ENCODE assay signal across 8 cellular contexts in the genomic region with DNA sequence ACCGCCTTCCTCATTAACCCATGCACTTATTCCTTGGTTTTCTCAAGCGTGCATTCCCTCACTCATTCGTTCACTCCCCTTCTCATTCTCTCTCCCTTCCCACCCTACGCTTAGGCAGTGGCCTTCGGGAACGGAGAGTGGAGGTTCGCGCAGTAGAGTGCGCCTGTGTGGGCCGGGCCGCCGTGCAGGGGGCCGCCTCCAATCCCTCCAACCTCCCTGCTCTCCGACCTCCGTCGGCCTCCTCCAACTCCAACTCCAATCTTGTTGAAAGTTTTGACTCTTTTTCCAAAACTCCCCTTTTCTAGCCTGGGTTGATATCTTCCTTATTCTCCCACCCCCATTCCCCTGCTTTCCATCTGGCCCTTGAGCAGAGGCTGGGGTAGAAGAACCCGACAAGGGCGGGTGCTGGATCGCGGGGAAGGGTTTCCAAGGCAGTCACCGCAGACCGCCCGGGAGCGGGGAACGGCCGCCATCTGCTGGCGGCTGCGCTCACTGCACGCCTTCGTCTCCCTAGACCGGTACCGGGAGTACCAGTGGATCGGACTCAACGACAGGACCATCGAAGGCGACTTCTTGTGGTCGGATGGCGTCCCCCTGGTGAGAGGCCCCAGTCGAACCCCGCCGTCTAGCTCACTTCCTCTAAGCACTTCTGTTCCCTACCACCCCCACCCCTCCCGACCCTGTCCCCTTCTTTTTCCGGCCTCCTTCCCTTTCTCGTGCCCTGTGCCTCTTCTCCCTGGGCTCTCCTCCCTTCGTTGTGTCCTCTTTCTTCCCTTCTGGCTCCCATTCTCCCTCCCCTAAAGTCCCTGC. TPM values are rescaled to one million over a fixed set of nuclear protein-coding genes. Genes with fewer than 3 reads are reported as not detected.
DNase-seq lines count a peak whose midpoint lies in the region; ATAC-seq and TF ChIP-seq lines count a peak whose summit lies in the region.

No MANE protein-coding gene starts in this region.

- DNase-seq in CD14-positive monocyte (ENCODE audit: low spot score) = peak; percentile 58
- peak in 1 of 2 experiments; percentile 28 for DNase-seq in HL-60 (ENCODE audit: low read depth in 1 of 2, low spot score in 1 of 2)
- DNase-seq in Peyer's patch = peak; percentile 63 to 89 (median 86)
- DNase-seq in activated T-helper 9 cell treated with anti-CD3 and anti-CD28 coated beads, Interleukin-2, amount 50 U/mL, for 16 hours (ENCODE audit: low read depth) = peak; percentile 67
- no peak for DNase-seq in foreskin keratinocyte
- peak; percentile 71 for DNase-seq in neural crest cell (ENCODE audit: low read depth, low spot score)
- DNase-seq in stimulated activated naive CD8-positive, alpha-beta T cell treated with anti-CD3 and anti-CD28 coated beads, Interleukin-15, amount 100 ng/mL, for 72 hours = peak; percentile 68 to 69

- H3K4me3 ChIP-seq in HL-60 (replicated peaks; ENCODE audit: insufficient read depth, low read length) = no peak overlapping the region
- H3K4me3 ChIP-seq in Peyer's patch = peak overlapping the region; percentile 0 to 39 (median 32)

- TF ChIP-seq CTCF in CD14-positive monocyte (IDR thresholded peaks at IDR 0.05) (peak; percentile 89), HL-60 (IDR thresholded peaks at IDR 0.05; ENCODE audit: insufficient read depth, low read length) (peak; percentile 92), Peyer's patch (IDR thresholded peaks at IDR 0.05) (peak; percentile 87 to 96 (median 92)), foreskin keratinocyte (conservative IDR thresholded peaks at IDR 0.05) (peak; percentile 92), neural crest cell (conservative IDR thresholded peaks at IDR 0.05) (peak; percentile 99)

- intact Hi-C loops in CD14-positive monocyte (cut with micrococcal nuclease) = loop anchor here in 1 of 2 donors (2.0 kb wide), 1 partner anchor 31 kb away; no protein-coding TSS in a partner anchor

- H3K9me3 ChIP-seq in Peyer's patch = no peaks in the 10 kb centered on the region

- H3K27ac Mint-ChIP-seq in CD14-positive monocyte (peak overlapping the region in 2 of 7 donors; percentile 33 to 36), neural crest cell (ENCODE audit: unreplicated experiment) (no peak overlapping the region)
- peak overlapping the region in 1 of 2 donors; percentile 8 for H3K27ac Mint-ChIP-seq in stimulated activated naive CD8-positive, alpha-beta T cell treated with anti-CD3 and anti-CD28 coated beads, Interleukin-15, amount 100 ng/mL, for 72 hours

- H3K4me1 ChIP-seq in Peyer's patch (peaks cover 14 to 57% (median 25%) of the 10 kb centered on the region in 4 donors), foreskin keratinocyte (peaks cover 21% of the 10 kb centered on the region)

- peaks cover 3% of the 10 kb centered on the region for H3K27me3 ChIP-seq in HL-60 (ENCODE audit: insufficient read depth, poor library complexity, severe bottlenecking)
- no peaks in the 10 kb centered on the region for H3K27me3 ChIP-seq in Peyer's patch
- peaks cover 40% of the 10 kb centered on the region for H3K27me3 ChIP-seq in foreskin keratinocyte

- H3K36me3 Mint-ChIP-seq in CD14-positive monocyte = peaks cover 0 to 3% of the 10 kb centered on the region in 2 donors
- no peaks in the 10 kb centered on the region for H3K36me3 Mint-ChIP-seq in neural crest cell (ENCODE audit: low read depth)

- H3K4me3 Mint-ChIP-seq in CD14-positive monocyte (peak overlapping the region; percentile 59 to 88), neural crest cell (peak overlapping the region; percentile 61)
- H3K4me3 Mint-ChIP-seq in stimulated activated naive CD8-positive, alpha-beta T cell treated with anti-CD3 and anti-CD28 coated beads, Interleukin-15, amount 100 ng/mL, for 72 hours = peak overlapping the region; percentile 69 to 81

- H3K9me3 Mint-ChIP-seq in CD14-positive monocyte = peaks cover 0 to 18% (median 7%) of the 10 kb centered on the region in 7 donors
- no peaks in the 10 kb centered on the region for H3K9me3 Mint-ChIP-seq in neural crest cell
- no peaks in the 10 kb centered on the region for H3K9me3 Mint-ChIP-seq in stimulated activated naive CD8-positive, alpha-beta T cell treated with anti-CD3 and anti-CD28 coated beads, Interleukin-15, amount 100 ng/mL, for 72 hours

- no peaks in the 10 kb centered on the region for H3K36me3 ChIP-seq in Peyer's patch

- H3K27ac ChIP-seq in HL-60 (replicated peaks) = peak overlapping the region; percentile 32; the same call in 1 of the 2 replicates
- peak overlapping the region in 1 of 4 donors; percentile 1 for H3K27ac ChIP-seq in Peyer's patch
- no peak overlapping the region for H3K27ac ChIP-seq in foreskin keratinocyte

- H3K27me3 Mint-ChIP-seq in CD14-positive monocyte (ENCODE audit: low read depth in 3 of 3) = peaks cover 49 to 71% (median 64%) of the 10 kb centered on the region in 3 donors
- H3K27me3 Mint-ChIP-seq in neural crest cell (ENCODE audit: low read depth) = peaks cover 73% of the 10 kb centered on the region
- peaks cover 60% of the 10 kb centered on the region for H3K27me3 Mint-ChIP-seq in stimulated activated naive CD8-positive, alpha-beta T cell treated with anti-CD3 and anti-CD28 coated beads, Interleukin-15, amount 100 ng/mL, for 72 hours

- ATAC-seq in foreskin keratinocyte (peak; percentile 39), HG03469 (IDR thresholded peaks at IDR 0.05; ENCODE audit: unreplicated experiment) (no peak)
- peak; percentile 22 for ATAC-seq in stimulated activated naive CD8-positive, alpha-beta T cell treated with anti-CD3 and anti-CD28 coated beads, Interleukin-15, amount 100 ng/mL, for 72 hours

- no peak for TF ChIP-seq POLR2A in Peyer's patch (IDR thresholded peaks at IDR 0.05)

- H3K4me1 Mint-ChIP-seq in CD14-positive monocyte = peaks cover 49% of the 10 kb centered on the region
- peaks cover 47% of the 10 kb centered on the region for H3K4me1 Mint-ChIP-seq in neural crest cell
- peaks cover 58% of the 10 kb centered on the region for H3K4me1 Mint-ChIP-seq in stimulated activated naive CD8-positive, alpha-beta T cell treated with anti-CD3 and anti-CD28 coated beads, Interleukin-15, amount 100 ng/mL, for 72 hours

RNA-seq across cellular contexts. Expression of a gene that starts 15.4 kb away (rescaled TPM):
- not detected for polyA plus RNA-seq in CD14-positive monocyte
- 1 to 10 TPM in 1 of 4 donors, under 1 TPM in 1, not detected in 2; 0.28 to 1.3 TPM for total RNA-seq in Peyer's patch
- not detected in 2 replicates for total RNA-seq in foreskin keratinocyte
- polyA plus RNA-seq in foreskin keratinocyte = not detected in 2 replicates
- total RNA-seq in neural crest cell = 2.4 and 3.1 TPM in 2 replicates

RNA-seq across cellular contexts. Expression of a gene that starts 19.8 kb away (rescaled TPM):
- not detected for polyA plus RNA-seq in CD14-positive monocyte
- 10 to 100 TPM in 1 of 4 donors, 1 to 10 TPM in 3; 2.8 to 25.6 (median 3.1) TPM for total RNA-seq in Peyer's patch
- total RNA-seq in foreskin keratinocyte = 0.04 and 0.14 TPM in 2 replicates
- 0.06 TPM in 2 replicates for polyA plus RNA-seq in foreskin keratinocyte
- total RNA-seq in neural crest cell = 248 and 265 TPM in 2 replicates

RNA-seq across cellular contexts. Expression of a gene that starts 38.2 kb away (rescaled TPM):
- polyA plus RNA-seq in CD14-positive monocyte = not detected
- 1 to 10 TPM in 3 of 4 donors, not detected in 1; 1.9 to 2.2 (median 2.1) TPM for total RNA-seq in Peyer's patch
- total RNA-seq in foreskin keratinocyte = not detected in 2 replicates
- not detected in 2 replicates for polyA plus RNA-seq in foreskin keratinocyte
- total RNA-seq in neural crest cell = 0.70 and 0.91 TPM in 2 replicates

RNA-seq across cellular contexts. Expression of a gene that starts 48.0 kb away (rescaled TPM):
- polyA plus RNA-seq in CD14-positive monocyte = under 1 TPM in 1 of 2 donors, not detected in 1; 0.23 TPM
- 1 to 10 TPM in 2 of 4 donors, not detected in 2; 3.6 to 5.0 TPM for total RNA-seq in Peyer's patch
- 2.2 and 4.0 TPM in 2 replicates for total RNA-seq in foreskin keratinocyte
- 4.6 and 8.4 TPM in 2 replicates for polyA plus RNA-seq in foreskin keratinocyte
- 606 and 647 TPM in 2 replicates for total RNA-seq in neural crest cell

RNA-seq across cellular contexts. Expression of a gene that starts 56.1 kb away (rescaled TPM):
- polyA plus RNA-seq in CD14-positive monocyte (1 to 10 TPM; 2.6 to 5.3 TPM), foreskin keratinocyte (39.0 and 45.9 TPM in 2 replicates)
- total RNA-seq in Peyer's patch (10 to 100 TPM in 2 of 4 donors, 1 to 10 TPM in 2; 6.3 to 38.0 (median 11.3) TPM), foreskin keratinocyte (39.3 and 46.8 TPM in 2 replicates), neural crest cell (40.6 and 41.2 TPM in 2 replicates)

Comparison
In these comparisons a context has a peak if more than half of its experiments do, and no peak if none do; other contexts are left out.
1. DNase-seq: peak in CD14-positive monocyte (single experiment), Peyer's patch (3 of 3), activated T-helper 9 cell treated with anti-CD3 and anti-CD28 coated beads, Interleukin-2, amount 50 U/mL, for 16 hours (single experiment), neural crest cell (single experiment) and stimulated activated naive CD8-positive, alpha-beta T cell treated with anti-CD3 and anti-CD28 coated beads, Interleukin-15, amount 100 ng/mL, for 72 hours (2 of 2); none in foreskin keratinocyte (0 of 2).
2. Peak in every context shown above with its lines, with median percentiles within 50 percentile points of each other: H3K4me3 Mint-ChIP-seq and CTCF ChIP-seq.